In the genomic region with DNA sequence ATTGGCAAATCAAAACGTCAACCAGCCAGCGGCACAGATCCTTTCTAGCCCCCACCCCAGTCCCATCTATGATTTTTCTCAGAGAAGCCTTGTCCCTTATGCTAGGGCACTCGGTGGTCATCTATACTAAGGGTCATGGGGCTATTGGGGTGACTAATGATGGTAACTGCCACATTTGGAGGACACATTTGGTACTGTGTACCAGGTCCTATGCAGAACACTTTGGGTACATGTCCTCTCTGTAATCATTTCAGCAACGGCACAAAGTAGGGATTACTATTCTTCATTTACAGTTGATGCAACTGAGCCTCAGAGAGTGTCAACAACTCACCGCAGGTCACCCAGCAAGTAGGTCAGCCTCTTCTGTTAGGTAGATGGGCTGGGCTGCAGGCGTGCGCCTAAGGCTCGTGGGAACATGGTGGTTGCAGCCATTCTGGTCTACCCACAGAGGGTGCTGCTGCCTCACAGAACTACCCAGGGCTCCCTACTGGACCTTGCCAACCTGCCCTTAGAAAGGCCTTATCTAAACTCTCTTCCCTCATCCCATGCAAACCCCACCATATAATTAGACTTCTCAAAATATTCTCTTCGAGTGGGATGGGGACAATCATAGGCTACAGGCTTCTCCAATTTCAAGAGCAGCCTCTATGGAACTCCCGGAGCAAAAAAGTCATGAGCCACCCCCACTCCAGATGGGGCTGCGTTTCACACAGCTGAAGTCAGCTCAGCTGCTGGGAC, we compare ENCODE assay signal across 8 cellular contexts. TPM values are rescaled to one million over a fixed set of nuclear protein-coding genes. Genes with fewer than 3 reads are reported as not detected.
DNase-seq lines count a peak whose midpoint lies in the region; ATAC-seq and TF ChIP-seq lines count a peak whose summit lies in the region.

No MANE protein-coding gene starts in this region.

- POLR2A ChIA-PET in PC-3 (lab: Charles Lee; ENCODE audit: unreplicated experiment) = no interaction called here

- 0 out of 2 replicates have a peak, but pooled peaks cover 5% of the 10 kb centered on the region for H3K4me1 ChIP-seq in PC-3 (ENCODE audit: insufficient read depth, low read length)

- CTCF ChIA-PET in activated naive CD4-positive, alpha-beta T cell treated with anti-CD3 and anti-CD28 coated beads for 36 hours (lab: Charles Lee) = no interaction called here
- CTCF ChIA-PET in PC-3 (lab: Charles Lee) = interaction anchor here (1.1 kb wide), 1 partner anchor 16 kb away, joined by 3 read pairs; no protein-coding TSS in a partner anchor

- no peaks in the 10 kb centered on the region for H4K20me1 ChIP-seq in PC-3 (ENCODE audit: low read length)

- no peak for TF ChIP-seq EP300 in Ishikawa (IDR thresholded peaks at IDR 0.05; ENCODE audit: borderline replicate concordance)

- no peaks in the 10 kb centered on the region for H3F3A ChIP-seq in PC-3 (ENCODE audit: low read length, unreplicated experiment)

- ATAC-seq in PC-3 = peak; percentile 97
- ATAC-seq in GM18505 (IDR thresholded peaks at IDR 0.05; ENCODE audit: unreplicated experiment) = no peak

- H3K27ac ChIP-seq in PC-3 (ENCODE audit: low read length) = no peak overlapping the region

- peak; percentile 51 for DNase-seq in activated naive CD4-positive, alpha-beta T cell treated with anti-CD3 and anti-CD28 coated beads for 36 hours
- no peak for DNase-seq in activated naive CD4-positive, alpha-beta T cell treated with anti-CD3 and anti-CD28 coated beads, Interleukin-2, amount 50 U/mL, for 16 hours
- DNase-seq in PC-3 = peak; percentile 78
- peak in 54 of 58 donors; percentile 21 to 85 (median 62) for DNase-seq in anterior cingulate cortex (lab: John Stamatoyannopoulos, UW)
- peak; percentile 77 for DNase-seq in hepatic stellate cell (ENCODE audit: low spot score)
- peak; percentile 30 for DNase-seq in retinal pigment epithelial cell (ENCODE audit: low read depth)

- no peaks in the 10 kb centered on the region for H3K36me3 ChIP-seq in PC-3 (ENCODE audit: low read depth, low read length)

- H3K4me1 Mint-ChIP-seq in activated naive CD4-positive, alpha-beta T cell treated with anti-CD3 and anti-CD28 coated beads for 36 hours (ENCODE audit: low read depth) = peaks cover under 1% of the 10 kb centered on the region

- H3K4me3 ChIP-seq in PC-3 (ENCODE audit: low read length) (no peak overlapping the region), retinal pigment epithelial cell (ENCODE audit: low read length) (no peak overlapping the region)

- peaks cover 5% of the 10 kb centered on the region for H3K27me3 Mint-ChIP-seq in activated naive CD4-positive, alpha-beta T cell treated with anti-CD3 and anti-CD28 coated beads for 36 hours (ENCODE audit: low read depth)

- intact Hi-C loops in activated naive CD4-positive, alpha-beta T cell treated with anti-CD3 and anti-CD28 coated beads for 36 hours (cut with micrococcal nuclease) = loop anchor here (2.0 to 10.0 kb wide), 2 partner anchors 177 to 1535 kb away; partner anchors contain the start of genes CASP9 and DNAJC16
- intact Hi-C loops in PC-3 (cut with micrococcal nuclease) = loop anchor here (1.0 to 2.0 kb wide), 4 partner anchors 16 to 347 kb away; no protein-coding TSS in a partner anchor

- no TSS peak for BruUV-seq in PC-3 (replicated peaks; lab: Mats Ljungman, UMichigan)

- H2AFZ ChIP-seq in PC-3 (ENCODE audit: low read length) = no peak overlapping the region

- no peak overlapping the region for H3K9ac ChIP-seq in PC-3 (ENCODE audit: low read length)

- H3K4me2 ChIP-seq in PC-3 (ENCODE audit: low read length) = 0 out of 2 replicates have a peak overlapping the region, but pooled peaks have one; percentile 18

- H3K27ac Mint-ChIP-seq in activated naive CD4-positive, alpha-beta T cell treated with anti-CD3 and anti-CD28 coated beads for 36 hours = no peak overlapping the region

- no peak overlapping the region for H3K4me3 Mint-ChIP-seq in activated naive CD4-positive, alpha-beta T cell treated with anti-CD3 and anti-CD28 coated beads for 36 hours

- no peaks in the 10 kb centered on the region for H3K79me2 ChIP-seq in PC-3 (ENCODE audit: low read length)

- no peaks in the 10 kb centered on the region for H3K9me2 ChIP-seq in PC-3 (replicated peaks; ENCODE audit: low read length)

- no peaks in the 10 kb centered on the region for H3K9me3 Mint-ChIP-seq in activated naive CD4-positive, alpha-beta T cell treated with anti-CD3 and anti-CD28 coated beads for 36 hours

- peak; percentile 97 for TF ChIP-seq RAD21 in Ishikawa (IDR thresholded peaks at IDR 0.05; ENCODE audit: low read depth)

- no peaks in the 10 kb centered on the region for H3K9me3 ChIP-seq in PC-3 (ENCODE audit: low read length)

- H3K27me3 ChIP-seq in PC-3 (ENCODE audit: low read length) = no peaks in the 10 kb centered on the region

- TF ChIP-seq CTCF in PC-3 (conservative IDR thresholded peaks at IDR 0.05; ENCODE audit: low read depth, low read length) = peak; percentile 86
- TF ChIP-seq CTCF in retinal pigment epithelial cell (conservative IDR thresholded peaks at IDR 0.05; ENCODE audit: low read depth, low read length) = peak; percentile 87

- TF ChIP-seq POLR2A in GM18505 (IDR thresholded peaks at IDR 0.05; ENCODE audit: borderline replicate concordance, extremely low read depth, insufficient read depth, insufficient read length) = no peak

- H3K36me3 Mint-ChIP-seq in activated naive CD4-positive, alpha-beta T cell treated with anti-CD3 and anti-CD28 coated beads for 36 hours (ENCODE audit: low read depth) = no peaks in the 10 kb centered on the region

TF ChIP-seq in Ishikawa, 13 proteins besides CTCF, POLR2A, EP300 and RAD21:
- 0 out of 2 replicates have a peak, but pooled peaks have one; percentile 52 for TF ChIP-seq YY1 (IDR thresholded peaks at IDR 0.05; ENCODE audit: low read depth)
- TF ChIP-seq, protein P1, sequence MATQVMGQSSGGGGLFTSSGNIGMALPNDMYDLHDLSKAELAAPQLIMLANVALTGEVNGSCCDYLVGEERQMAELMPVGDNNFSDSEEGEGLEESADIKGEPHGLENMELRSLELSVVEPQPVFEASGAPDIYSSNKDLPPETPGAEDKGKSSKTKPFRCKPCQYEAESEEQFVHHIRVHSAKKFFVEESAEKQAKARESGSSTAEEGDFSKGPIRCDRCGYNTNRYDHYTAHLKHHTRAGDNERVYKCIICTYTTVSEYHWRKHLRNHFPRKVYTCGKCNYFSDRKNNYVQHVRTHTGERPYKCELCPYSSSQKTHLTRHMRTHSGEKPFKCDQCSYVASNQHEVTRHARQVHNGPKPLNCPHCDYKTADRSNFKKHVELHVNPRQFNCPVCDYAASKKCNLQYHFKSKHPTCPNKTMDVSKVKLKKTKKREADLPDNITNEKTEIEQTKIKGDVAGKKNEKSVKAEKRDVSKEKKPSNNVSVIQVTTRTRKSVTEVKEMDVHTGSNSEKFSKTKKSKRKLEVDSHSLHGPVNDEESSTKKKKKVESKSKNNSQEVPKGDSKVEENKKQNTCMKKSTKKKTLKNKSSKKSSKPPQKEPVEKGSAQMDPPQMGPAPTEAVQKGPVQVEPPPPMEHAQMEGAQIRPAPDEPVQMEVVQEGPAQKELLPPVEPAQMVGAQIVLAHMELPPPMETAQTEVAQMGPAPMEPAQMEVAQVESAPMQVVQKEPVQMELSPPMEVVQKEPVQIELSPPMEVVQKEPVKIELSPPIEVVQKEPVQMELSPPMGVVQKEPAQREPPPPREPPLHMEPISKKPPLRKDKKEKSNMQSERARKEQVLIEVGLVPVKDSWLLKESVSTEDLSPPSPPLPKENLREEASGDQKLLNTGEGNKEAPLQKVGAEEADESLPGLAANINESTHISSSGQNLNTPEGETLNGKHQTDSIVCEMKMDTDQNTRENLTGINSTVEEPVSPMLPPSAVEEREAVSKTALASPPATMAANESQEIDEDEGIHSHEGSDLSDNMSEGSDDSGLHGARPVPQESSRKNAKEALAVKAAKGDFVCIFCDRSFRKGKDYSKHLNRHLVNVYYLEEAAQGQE (IDR thresholded peaks at IDR 0.05; ENCODE audit: low read depth) = no peak

RNA-seq across cellular contexts. Expression of gene SDHB, which starts 5.7 kb away (rescaled TPM):
- total RNA-seq in activated naive CD4-positive, alpha-beta T cell treated with anti-CD3 and anti-CD28 coated beads for 36 hours = 100 to 1,000 TPM; 177 to 179 TPM
- 283 and 336 TPM in 2 replicates for total RNA-seq in PC-3 (2014; rRNA removed)

RNA-seq across cellular contexts. Expression of gene ATP13A2, which starts 47.8 kb away (rescaled TPM):
- 10 to 100 TPM; 23.6 to 25.0 TPM for total RNA-seq in activated naive CD4-positive, alpha-beta T cell treated with anti-CD3 and anti-CD28 coated beads for 36 hours
- 48.4 and 51.9 TPM in 2 replicates for total RNA-seq in PC-3 (2014; rRNA removed)

RNA-seq across cellular contexts. Expression of gene PADI2, which starts 59.7 kb away (rescaled TPM):
- total RNA-seq in activated naive CD4-positive, alpha-beta T cell treated with anti-CD3 and anti-CD28 coated beads for 36 hours = not detected
- 2.4 and 3.2 TPM in 2 replicates for total RNA-seq in PC-3 (2014; rRNA removed)
